In the genomic region with DNA sequence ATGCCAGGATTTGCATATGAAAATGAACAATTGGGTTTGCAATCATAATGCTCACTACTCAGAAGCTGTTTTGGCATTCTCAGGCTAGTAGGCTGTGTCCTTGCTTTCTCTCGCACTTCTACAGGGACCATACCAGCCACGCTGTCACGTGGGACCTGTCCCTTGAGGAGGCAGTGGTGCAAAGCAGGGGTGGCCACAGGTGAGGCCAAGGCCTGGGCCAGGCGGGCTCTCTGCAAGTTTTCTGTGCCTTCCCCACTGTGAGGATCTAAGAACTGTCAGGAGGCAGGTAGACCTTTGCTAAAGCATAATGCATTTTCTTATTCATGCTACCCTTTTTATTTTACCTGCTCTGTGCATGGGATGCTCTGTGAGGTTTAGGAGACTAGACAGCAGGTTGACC, we compare ENCODE assay signal across 26 cellular contexts.
DNase-seq lines count a peak whose midpoint lies in the region; ATAC-seq and TF ChIP-seq lines count a peak whose summit lies in the region.
"Had no signal": no experiment of that assay in that cellular context is flagged by ENCODE, and none has a peak within 500 bp of the region (broad histone marks: within the 10 kb centered on the region; RNA-seq: fewer than 3 reads in every experiment).

No MANE protein-coding gene starts in this region.

- H3K36me3 ChIP-seq in breast epithelium: no peaks in the 10 kb centered on the region
- no peaks in the 10 kb centered on the region for H3K36me3 ChIP-seq in neuronal stem cell (replicated peaks in 1 of 2; ENCODE audit: control insufficient read depth in 2 of 2, insufficient read depth in 2 of 2, low read length in 2 of 2)
- no peaks in the 10 kb centered on the region for H3K36me3 ChIP-seq in upper lobe of right lung
- H3K36me3 ChIP-seq: cardiac muscle cell, prostate gland had no signal

- no peaks in the 10 kb centered on the region for H3K9me3 ChIP-seq in breast epithelium
- peaks cover 0 to 2% of the 10 kb centered on the region in 2 donors for H3K9me3 ChIP-seq in neuronal stem cell (replicated peaks in 1 of 2; ENCODE audit: control insufficient read depth in 2 of 2, insufficient read depth in 1 of 2, low read depth in 1 of 2, low read length in 2 of 2)
- no peaks in the 10 kb centered on the region for H3K9me3 ChIP-seq in upper lobe of right lung
- H3K9me3 ChIP-seq: prostate gland had no signal

- ATAC-seq in upper lobe of right lung: no peak
- no peak for ATAC-seq in HG03139 (IDR thresholded peaks at IDR 0.05; ENCODE audit: unreplicated experiment)
- ATAC-seq: GM12878 had no signal

- no peak overlapping the region for H3K9ac ChIP-seq in neuronal stem cell (ENCODE audit: low read depth, low read length, poor library complexity)

- peaks cover 13% of the 10 kb centered on the region for H3K4me1 Mint-ChIP-seq in MCF 10A (ENCODE audit: insufficient read depth, unreplicated experiment)
- H3K4me1 Mint-ChIP-seq: immature natural killer cell, naive B cell had no signal

- no peak overlapping the region for H2AFZ ChIP-seq in neuronal stem cell (ENCODE audit: low read length)

- H3K4me3 Mint-ChIP-seq in MCF 10A (ENCODE audit: unreplicated experiment): no peak overlapping the region
- H3K4me3 Mint-ChIP-seq: activated naive CD4-positive, alpha-beta T cell treated with anti-CD3 and anti-CD28 coated beads, Interleukin-2, amount 10 ng/mL, durations not matched to agents 7 days and 5 days; CD4-positive, alpha-beta T cell; dendritic cell treated with granulocyte-macrophage colony-stimulating factor and Interleukin-4, amounts not matched to agents 40 ng/mL and 50 ng/mL, for 4 days; immature natural killer cell; naive B cell had no signal

- H2BK5ac ChIP-seq in neuronal stem cell (ENCODE audit: low read length): no peak overlapping the region

- H3K27me3 Mint-ChIP-seq in MCF 10A (ENCODE audit: insufficient read depth, unreplicated experiment): no peaks in the 10 kb centered on the region

- BruUV-seq in MCF 10A (replicated peaks; lab: Mats Ljungman, UMichigan): no TSS peak

- H3K27ac ChIP-seq in breast epithelium (no peak overlapping the region), coronary artery (peak overlapping the region; percentile 70 to 89), neuronal stem cell (replicated peaks; ENCODE audit: low read length) (no peak overlapping the region), upper lobe of right lung (peak overlapping the region; percentile 74)
- H3K27ac ChIP-seq: 22Rv1, cardiac muscle cell, prostate gland had no signal

- no peaks in the 10 kb centered on the region for H3K79me1 ChIP-seq in neuronal stem cell (ENCODE audit: low read depth, low read length)

- H4K8ac ChIP-seq in neuronal stem cell (ENCODE audit: low read depth, low read length): no peak overlapping the region

- no peak overlapping the region for H4K91ac ChIP-seq in neuronal stem cell (ENCODE audit: low read depth, low read length, poor library complexity)

- H3K4me3 ChIP-seq in breast epithelium (no peak overlapping the region), coronary artery (no peak overlapping the region), neuronal stem cell (ENCODE audit: low read length in 2 of 2) (no peak overlapping the region), upper lobe of right lung (no peak overlapping the region)
- H3K4me3 ChIP-seq: cardiac muscle cell, GM12878, prostate gland had no signal

- no CpG with 5 or more reads among the region's 4 CpGs for WGBS in neuronal stem cell (ENCODE audit: extremely low coverage in 2 of 2, insufficient read length in 2 of 2, insufficient replicate concordance in 1 of 2), 2 donors

- no peak for DNase-seq in MCF 10A (ENCODE audit: unreplicated experiment)
- no peak for DNase-seq in breast epithelium (ENCODE audit: low spot score in 2 of 2)
- DNase-seq in coronary artery (ENCODE audit: low spot score): no peak
- no peak for DNase-seq in neuronal stem cell (ENCODE audit: low spot score)
- no peak for DNase-seq in upper lobe of right lung
- no peak for DNase-seq in D341Med (ENCODE audit: low spot score)
- no peak for DNase-seq in COLO668 (lab: John Stamatoyannopoulos, UW; ENCODE audit: unreplicated experiment)
- DNase-seq: activated CD4-positive, alpha-beta T cell treated with anti-CD3 and anti-CD28 coated beads, Interleukin-2, amount 50 U/mL, for 4 hours; activated CD4-positive, CD25-positive, alpha-beta regulatory T cell; activated CD8-positive, alpha-beta memory T cell treated with anti-CD3 and anti-CD28 coated beads, Interleukin-2, amount 50 U/mL, for 4 hours; activated naive CD4-positive, alpha-beta T cell treated with anti-CD3 and anti-CD28 coated beads, Interleukin-2, amount 10 ng/mL, durations not matched to agents 7 days and 5 days; amygdala; CD4-positive, alpha-beta T cell; EL; hypothalamus; immature natural killer cell; naive B cell; NCI-H1092 treated with DMSO at 0.1 percent for 48 hours; NCI-H187 treated with DMSO at 0.1 percent for 48 hours; nucleus accumbens had no signal

- H2AK5ac ChIP-seq in neuronal stem cell (ENCODE audit: low read depth, low read length): no peak overlapping the region

- H3K18ac ChIP-seq in neuronal stem cell (ENCODE audit: low read length): peak overlapping the region; percentile 44

- no peak overlapping the region for H2BK15ac ChIP-seq in neuronal stem cell (ENCODE audit: low read length)

- H3K14ac ChIP-seq in neuronal stem cell (ENCODE audit: low read length): no peak overlapping the region

- peak overlapping the region; percentile 46 for H2BK12ac ChIP-seq in neuronal stem cell (ENCODE audit: low read length)

- intact Hi-C loops in MCF 10A (cut with micrococcal nuclease): no loop called here
- intact Hi-C loops in breast epithelium (cut with DNase I; ENCODE audit: low total_unique reads): no loop called here
- intact Hi-C loops in upper lobe of right lung (cut with DNase I): no loop called here

- TF ChIP-seq POLR2A in breast epithelium (IDR thresholded peaks at IDR 0.05): no peak

- H3K27me3 ChIP-seq in breast epithelium (no peaks in the 10 kb centered on the region), neuronal stem cell (ENCODE audit: control insufficient read depth in 3 of 3, insufficient read depth in 3 of 3, low read depth in 1 of 3, low read length in 3 of 3) (peaks cover 0 to 3% (median 0%) of the 10 kb centered on the region in 3 experiments), upper lobe of right lung (no peaks in the 10 kb centered on the region)
- H3K27me3 ChIP-seq: cardiac muscle cell had no signal

- POLR2A ChIA-PET in MCF 10A (lab: Yijun Ruan, JAX): no interaction called here

- no peaks in the 10 kb centered on the region for H3K9me3 Mint-ChIP-seq in MCF 10A (ENCODE audit: unreplicated experiment)
- H3K9me3 Mint-ChIP-seq: activated naive CD4-positive, alpha-beta T cell treated with anti-CD3 and anti-CD28 coated beads, Interleukin-2, amount 10 ng/mL, durations not matched to agents 7 days and 5 days; CD4-positive, alpha-beta T cell; dendritic cell treated with granulocyte-macrophage colony-stimulating factor and Interleukin-4, amounts not matched to agents 40 ng/mL and 50 ng/mL, for 4 days; immature natural killer cell; naive B cell had no signal

- peak overlapping the region; percentile 86 for H3K27ac Mint-ChIP-seq in MCF 10A (ENCODE audit: low read depth, unreplicated experiment)
- H3K27ac Mint-ChIP-seq: CD4-positive, alpha-beta T cell; dendritic cell treated with granulocyte-macrophage colony-stimulating factor and Interleukin-4, amounts not matched to agents 40 ng/mL and 50 ng/mL, for 4 days; immature natural killer cell had no signal

- no peaks in the 10 kb centered on the region for H3K4me1 ChIP-seq in breast epithelium
- peaks cover 0 to 1% of the 10 kb centered on the region in 2 donors for H3K4me1 ChIP-seq in neuronal stem cell (ENCODE audit: control insufficient read depth in 2 of 2, insufficient read depth in 1 of 2, low read depth in 1 of 2, low read length in 2 of 2)
- H3K4me1 ChIP-seq in upper lobe of right lung: peaks cover 14% of the 10 kb centered on the region
- H3K4me1 ChIP-seq: prostate gland had no signal

- H3K36me3 Mint-ChIP-seq in MCF 10A (ENCODE audit: insufficient read depth, unreplicated experiment): no peaks in the 10 kb centered on the region
- H3K36me3 Mint-ChIP-seq: activated naive CD4-positive, alpha-beta T cell treated with anti-CD3 and anti-CD28 coated beads, Interleukin-2, amount 10 ng/mL, durations not matched to agents 7 days and 5 days; immature natural killer cell; naive B cell had no signal

- H2BK120ac ChIP-seq in neuronal stem cell (ENCODE audit: low read depth, low read length): no peak overlapping the region

- no peak overlapping the region for H3K4ac ChIP-seq in neuronal stem cell (ENCODE audit: low read length)

- H3K4me2 ChIP-seq in neuronal stem cell (ENCODE audit: insufficient read depth, low read length, poor library complexity, severe bottlenecking): no peak overlapping the region

- TF ChIP-seq CTCF in MCF 10A (IDR thresholded peaks at IDR 0.05; ENCODE audit: unreplicated experiment) (no peak), breast epithelium (IDR thresholded peaks at IDR 0.05) (no peak), coronary artery (IDR thresholded peaks at IDR 0.05) (no peak), upper lobe of right lung (IDR thresholded peaks at IDR 0.05) (no peak)

- CTCF ChIA-PET in MCF 10A (lab: Yijun Ruan, JAX): no interaction called here

- H3K23ac ChIP-seq in neuronal stem cell (ENCODE audit: low read depth, low read length, poor library complexity): no peak overlapping the region

Comparison
In these comparisons a context has a peak if more than half of its experiments do, and no peak if none do; other contexts are left out.
1. H3K27ac ChIP-seq: peak in coronary artery (2 of 2) and upper lobe of right lung (single experiment); none in breast epithelium (0 of 2) and neuronal stem cell (single experiment).